In genomic region chr9:137482094-137482781, GRCh38 we compare ENCODE assay signal across 9 cellular contexts. TPM values are rescaled to one million over a fixed set of nuclear protein-coding genes. Genes with fewer than 3 reads are reported as not detected.
DNase-seq lines count a peak whose midpoint lies in the region; ATAC-seq and TF ChIP-seq lines count a peak whose summit lies in the region.
"Had no signal": no experiment of that assay in that cellular context is flagged by ENCODE, and none has a peak within 500 bp of the region (broad histone marks: within the 10 kb centered on the region; RNA-seq: fewer than 3 reads in every experiment).

No MANE protein-coding gene starts in this region.

- no peak overlapping the region for H3K56ac ChIP-seq in IMR-90 (ENCODE audit: extremely low read depth, insufficient read depth, low read length)

- no peak overlapping the region for H3K9ac ChIP-seq in IMR-90 (ENCODE audit: low read depth, low read length)

- H3K27ac ChIP-seq in IMR-90 (ENCODE audit: insufficient read depth, low read length) (peak overlapping the region; percentile 5; the same call in 1 of the 2 replicates), adrenal gland (peak overlapping the region in 2 of 5 donors; percentile 64 to 78), left lung (no peak overlapping the region), Peyer's patch (peak overlapping the region in 1 of 4 donors; percentile 17)

- no peak for TF ChIP-seq POLR2A in IMR-90 (IDR thresholded peaks at IDR 0.05; ENCODE audit: low read depth, low read length)
- no peak for TF ChIP-seq POLR2A in adrenal gland (IDR thresholded peaks at IDR 0.05)
- no peak for TF ChIP-seq POLR2A in Peyer's patch (IDR thresholded peaks at IDR 0.05)

- H2AK9ac ChIP-seq in IMR-90 (replicated peaks; ENCODE audit: low read depth, low read length, poor library complexity): no peak overlapping the region

- H3K9me3 ChIP-seq in IMR-90 (ENCODE audit: control insufficient read depth, insufficient read depth, low read length) (no peaks in the 10 kb centered on the region), adrenal gland (replicated peaks in 1 of 3) (no peaks in the 10 kb centered on the region), left lung (no peaks in the 10 kb centered on the region), Peyer's patch (no peaks in the 10 kb centered on the region)

- peaks cover 6% of the 10 kb centered on the region for H3K4me1 ChIP-seq in IMR-90 (ENCODE audit: control insufficient read depth, insufficient read depth, low read length)
- peaks cover 11 to 16% of the 10 kb centered on the region in 2 donors for H3K4me1 ChIP-seq in adrenal gland (replicated peaks in 1 of 2)
- H3K4me1 ChIP-seq in left lung: peaks cover 0 to 8% of the 10 kb centered on the region in 2 donors
- H3K4me1 ChIP-seq in Peyer's patch: no peaks in the 10 kb centered on the region

- WGBS in IMR-90 (ENCODE audit: extremely low coverage in 2 of 2, insufficient read length in 1 of 2), 2 experiments: 39% methylated on average over 10 of the region's 26 CpGs; no CpG with 5 or more reads in 1 of the 2 experiments
- WGBS in adrenal gland, 4 donors: 59 to 65% (median 62%) methylated on average over 24 to 26 of the region's 26 CpGs

- in situ Hi-C loops in IMR-90 (cut with MboI; ENCODE audit: low sequenced_read_pairs): no loop called here

- peak overlapping the region; percentile 42; the same call in 1 of the 2 replicates for H2BK120ac ChIP-seq in IMR-90 (ENCODE audit: low read depth, low read length)

- no TSS peak for BruUV-seq in IMR-90 (replicated peaks; lab: Mats Ljungman, UMichigan)

- peaks cover 6% of the 10 kb centered on the region; the same call in 1 of the 2 replicates for H3K9me1 ChIP-seq in IMR-90 (ENCODE audit: insufficient read depth, low read length)

- ATAC-seq in IMR-90 (ENCODE audit: low read depth): peak; percentile 71
- peak; percentile 80 for ATAC-seq in left lung
- no peak for ATAC-seq in HG02973 (IDR thresholded peaks at IDR 0.05; ENCODE audit: unreplicated experiment)
- no peak for ATAC-seq in GM21737 (IDR thresholded peaks at IDR 0.05; ENCODE audit: unreplicated experiment)

- no peak for TF ChIP-seq CTCF in AG09309 (IDR thresholded peaks at IDR 0.05; ENCODE audit: control insufficient read depth, insufficient read depth, low read depth, low read length, missing control alignments)
- no peak for TF ChIP-seq CTCF in IMR-90 (conservative IDR thresholded peaks at IDR 0.05; ENCODE audit: low read depth, low read length)
- no peak for TF ChIP-seq CTCF in adrenal gland (IDR thresholded peaks at IDR 0.05)
- TF ChIP-seq CTCF in left lung (IDR thresholded peaks at IDR 0.05): no peak
- no peak for TF ChIP-seq CTCF in Peyer's patch (IDR thresholded peaks at IDR 0.05)

- H3K4me3 ChIP-seq in AG09309 (ENCODE audit: control insufficient read depth, low read depth, low read length) (no peak overlapping the region), IMR-90 (ENCODE audit: insufficient read depth, low read depth, low read length) (no peak overlapping the region), adrenal gland (no peak overlapping the region), left lung (no peak overlapping the region), Peyer's patch (no peak overlapping the region)

- H3K18ac ChIP-seq in IMR-90 (ENCODE audit: low read depth, low read length): no peak overlapping the region

- no peak overlapping the region; the same call in 1 of the 2 replicates for H4K5ac ChIP-seq in IMR-90 (ENCODE audit: low read depth, low read length)

- H3K14ac ChIP-seq in IMR-90 (replicated peaks; ENCODE audit: low read depth, low read length): no peak overlapping the region

- peak overlapping the region in 1 of 2 experiments; percentile 0; a peak in 1 of 4 replicates for H4K8ac ChIP-seq in IMR-90 (ENCODE audit: low read depth in 2 of 2, low read length in 2 of 2)

- H2BK15ac ChIP-seq in IMR-90 (ENCODE audit: low read depth, low read length): no peak overlapping the region

- DNase-seq in AG09309 (ENCODE audit: low read depth) (peak; percentile 52), IMR-90 (peak; percentile 93), adrenal gland (peak; percentile 72 to 91 (median 87)), left lung (peak; percentile 74 to 85), KG1 (lab: John Stamatoyannopoulos, UW) (no peak), Peyer's patch (no peak)

- peak overlapping the region; percentile 78 for H2AFZ ChIP-seq in IMR-90 (replicated peaks; ENCODE audit: low read length, poor library complexity)

- no peak overlapping the region; the same call in 1 of the 2 replicates for H3K4ac ChIP-seq in IMR-90 (ENCODE audit: low read depth, low read length)

- peak overlapping the region; percentile 30 for H2BK5ac ChIP-seq in IMR-90 (ENCODE audit: low read depth, low read length, poor library complexity, severe bottlenecking)

- no peak overlapping the region for H2BK20ac ChIP-seq in IMR-90 (ENCODE audit: low read depth, low read length)

- peaks cover 13% of the 10 kb centered on the region; the same call in 1 of the 2 replicates for H3K27me3 ChIP-seq in IMR-90 (ENCODE audit: control insufficient read depth, insufficient read depth, low read length)
- no peaks in the 10 kb centered on the region for H3K27me3 ChIP-seq in adrenal gland
- H3K27me3 ChIP-seq in left lung: no peaks in the 10 kb centered on the region
- H3K27me3 ChIP-seq in Peyer's patch: no peaks in the 10 kb centered on the region

- no peak overlapping the region for H2AK5ac ChIP-seq in IMR-90 (ENCODE audit: low read depth, low read length)

- no peaks in the 10 kb centered on the region for H4K20me1 ChIP-seq in IMR-90 (ENCODE audit: insufficient read depth, low read length)

- no peak overlapping the region for H3K23ac ChIP-seq in IMR-90 (ENCODE audit: low read depth, low read length)

- CTCF ChIA-PET in IMR-90 (lab: Yijun Ruan, JAX): interaction anchor here (0.9 kb wide), 1 partner anchor 53 kb away, joined by 5 read pairs; no protein-coding TSS in a partner anchor

- POLR2A ChIA-PET in IMR-90 (lab: Charles Lee; ENCODE audit: unreplicated experiment): no interaction called here

- no peak for TF ChIP-seq RAD21 in IMR-90 (IDR thresholded peaks at IDR 0.05; ENCODE audit: low read length)

- no peak overlapping the region for H3K4me2 ChIP-seq in IMR-90 (ENCODE audit: low read depth, low read length)

- no peaks in the 10 kb centered on the region for H3K79me1 ChIP-seq in IMR-90 (ENCODE audit: low read depth in 1 of 2, low read length in 2 of 2)

- intact Hi-C loops in IMR-90 (cut with micrococcal nuclease) (loop anchor here (2.0 kb wide), 1 partner anchor 37 kb away; no protein-coding TSS in a partner anchor), adrenal gland (cut with DNase I) (no loop called here), left lung (cut with DNase I) (no loop called here)

- no peak overlapping the region for H4K91ac ChIP-seq in IMR-90 (ENCODE audit: insufficient read depth, low read depth, low read length)

- H3K36me3 ChIP-seq in IMR-90 (ENCODE audit: control insufficient read depth, insufficient read depth, low read length) (no peaks in the 10 kb centered on the region), adrenal gland (replicated peaks in 1 of 2) (no peaks in the 10 kb centered on the region), left lung (no peaks in the 10 kb centered on the region), Peyer's patch (no peaks in the 10 kb centered on the region)

- dilution Hi-C loops in IMR-90 (cut with HindIII; ENCODE audit: low sequenced_read_pairs, unreplicated experiment): no loop called here

TF ChIP-seq in IMR-90, 13 proteins besides CTCF, POLR2A, EP300 and RAD21 (continues in another document):
- TF ChIP-seq, protein P1, sequence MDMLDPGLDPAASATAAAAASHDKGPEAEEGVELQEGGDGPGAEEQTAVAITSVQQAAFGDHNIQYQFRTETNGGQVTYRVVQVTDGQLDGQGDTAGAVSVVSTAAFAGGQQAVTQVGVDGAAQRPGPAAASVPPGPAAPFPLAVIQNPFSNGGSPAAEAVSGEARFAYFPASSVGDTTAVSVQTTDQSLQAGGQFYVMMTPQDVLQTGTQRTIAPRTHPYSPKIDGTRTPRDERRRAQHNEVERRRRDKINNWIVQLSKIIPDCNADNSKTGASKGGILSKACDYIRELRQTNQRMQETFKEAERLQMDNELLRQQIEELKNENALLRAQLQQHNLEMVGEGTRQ (IDR thresholded peaks at IDR 0.05; ENCODE audit: low read depth, low read length): peak; percentile 87
- TF ChIP-seq MAFK (IDR thresholded peaks at IDR 0.05; ENCODE audit: low read depth, low read length) (peak; percentile 76), CEBPB (IDR thresholded peaks at IDR 0.05; ENCODE audit: low read depth, low read length) (peak; percentile 67), RFX5 (IDR thresholded peaks at IDR 0.05; ENCODE audit: low read depth, low read length) (no peak)

RNA-seq across cellular contexts. Expression of gene NSMF, which starts 23.1 kb away (rescaled TPM):
- total RNA-seq in IMR-90 (2012; rRNA removed): 7.7 and 10.0 TPM in 2 replicates
- polyA plus RNA-seq in IMR-90 (2012; rRNA removed): 40.9 and 45.9 TPM in 2 replicates
- 26.6 and 33.5 TPM in 2 replicates for polyA plus RNA-seq in IMR-90 (2012; cell fraction: cytosol; rRNA removed)
- 116 and 241 TPM in 2 replicates for polyA plus RNA-seq in IMR-90 (2012; cell fraction: nucleus; rRNA removed; ENCODE audit: low replicate concordance)
- 10 to 100 TPM; 16.2 to 47.6 (median 25.6) TPM for total RNA-seq in adrenal gland
- polyA plus RNA-seq in adrenal gland: 100 to 1,000 TPM in 1 of 3 donors, 10 to 100 TPM in 2; 23.1 to 118 (median 39.7) TPM
- 10 to 100 TPM; 29.5 to 31.4 TPM for total RNA-seq in left lung
- 100 to 1,000 TPM in 3 of 4 donors, 10 to 100 TPM in 1; 47.0 to 135 (median 117) TPM for total RNA-seq in Peyer's patch

RNA-seq across cellular contexts. Expression of gene ENTPD8, which starts 41.1 kb away (rescaled TPM):
- total RNA-seq in IMR-90 (2012; rRNA removed) (not detected in 2 replicates), adrenal gland (under 1 TPM in 3 of 8 donors, not detected in 5; 0.14 to 0.20 (median 0.19) TPM), left lung (under 1 TPM in 1 of 2 donors, not detected in 1; 0.15 TPM), Peyer's patch (100 to 1,000 TPM in 2 of 4 donors, 10 to 100 TPM in 2; 26.4 to 143 (median 104) TPM)
- polyA plus RNA-seq in IMR-90 (2012; rRNA removed) (0.07 TPM in 2 replicates), adrenal gland (under 1 TPM in 2 of 3 donors, not detected in 1; 0.16 to 0.17 TPM)
- 0.06 and 0.11 TPM in 2 replicates for polyA plus RNA-seq in IMR-90 (2012; cell fraction: cytosol; rRNA removed)
- 0.37 and 0.78 TPM in 2 replicates for polyA plus RNA-seq in IMR-90 (2012; cell fraction: nucleus; rRNA removed; ENCODE audit: low replicate concordance)
- total RNA-seq: skeletal muscle tissue had no signal

RNA-seq across cellular contexts. Expression of gene NOXA1, which starts 59.0 kb away (rescaled TPM):
- total RNA-seq in IMR-90 (2012; rRNA removed) (not detected in 2 replicates), adrenal gland (10 to 100 TPM in 2 of 8 donors, 1 to 10 TPM in 6; 4.4 to 12.6 (median 9.3) TPM), left lung (1 to 10 TPM; 6.1 to 8.7 TPM), Peyer's patch (10 to 100 TPM; 28.2 to 37.3 (median 33.2) TPM)
- polyA plus RNA-seq in IMR-90 (2012; rRNA removed) (0.16 and 0.17 TPM in 2 replicates), adrenal gland (10 to 100 TPM in 2 of 3 donors, not detected in 1; 23.5 to 50.7 TPM)
- polyA plus RNA-seq in IMR-90 (2012; cell fraction: cytosol; rRNA removed): 0.08 and 0.25 TPM in 2 replicates
- 1.3 and 3.4 TPM in 2 replicates for polyA plus RNA-seq in IMR-90 (2012; cell fraction: nucleus; rRNA removed; ENCODE audit: low replicate concordance)

RNA-seq across cellular contexts. Expression of gene EXD3, which starts 59.3 kb away (rescaled TPM):
- total RNA-seq in IMR-90 (2012; rRNA removed): 1.1 and 1.7 TPM in 2 replicates
- polyA plus RNA-seq in IMR-90 (2012; rRNA removed): 7.4 and 10.2 TPM in 2 replicates
- polyA plus RNA-seq in IMR-90 (2012; cell fraction: cytosol; rRNA removed): 5.4 and 9.9 TPM in 2 replicates
- 24.4 and 50.7 TPM in 2 replicates for polyA plus RNA-seq in IMR-90 (2012; cell fraction: nucleus; rRNA removed; ENCODE audit: low replicate concordance)
- total RNA-seq in adrenal gland: 10 to 100 TPM in 7 of 8 donors, 1 to 10 TPM in 1; 8.5 to 38.6 (median 23.9) TPM
- 100 to 1,000 TPM in 1 of 3 donors, 10 to 100 TPM in 1, 1 to 10 TPM in 1; 1.2 to 111 (median 41.0) TPM for polyA plus RNA-seq in adrenal gland
- total RNA-seq in left lung: 10 to 100 TPM; 13.7 to 21.8 TPM
- total RNA-seq in Peyer's patch: 10 to 100 TPM; 38.7 to 82.4 (median 61.6) TPM

Comparison
In these comparisons a context has a peak if more than half of its experiments do, and no peak if none do; other contexts are left out.
1. DNase-seq: peak in AG09309 (single experiment), IMR-90 (single experiment), adrenal gland (7 of 7) and left lung (2 of 2); none in KG1 (single experiment) and Peyer's patch (0 of 3).
2. ATAC-seq: peak in IMR-90 (single experiment) and left lung (single experiment); none in HG02973 (single experiment) and GM21737 (single experiment).
3. RNA of gene ENTPD8, which starts 41.1 kb away (total RNA-seq): 26.4 to 143 TPM in Peyer's patch; 0.15 TPM in left lung, 0.14 to 0.20 TPM in adrenal gland and not detected in IMR-90; every median in the first group is over 10 times any median in the second.